In genomic region chr1:18926315-18927081, GRCh38 we compare ENCODE assay signal across 8 cellular contexts. TPM values are rescaled to one million over a fixed set of nuclear protein-coding genes. Genes with fewer than 3 reads are reported as not detected.
DNase-seq lines count a peak whose midpoint lies in the region; ATAC-seq and TF ChIP-seq lines count a peak whose summit lies in the region.

No MANE protein-coding gene starts in this region.

- H3K27me3 ChIP-seq in spleen (replicated peaks in 1 of 7), result no peaks in the 10 kb centered on the region

- DNase-seq in RPMI7951 (ENCODE audit: low read depth) (peak; percentile 99), glomerular visceral epithelial cell (ENCODE audit: extremely low spot score) (peak; percentile 98), spleen (peak; percentile 92), NCI-H510A (lab: John Stamatoyannopoulos, UW) (no peak), NCI-H2196 treated with DMSO at 0.1 percent for 48 hours (lab: John Stamatoyannopoulos, UW; ENCODE audit: unreplicated experiment) (no peak)
- DNase-seq in activated T-helper 2 cell treated with anti-CD3 and anti-CD28 coated beads, Interferon-gamma antibody, Interleukin-2, Interleukin-4, amounts not matched to agents 10 μg/mL and 5 μg/mL and 100 μg/mL, durations not matched to agents 14 hours and 24 hours and 36 hours (ENCODE audit: low spot score), result peak; percentile 82

- peak overlapping the region; percentile 83 for H3K4me3 Mint-ChIP-seq in activated T-helper 2 cell treated with anti-CD3 and anti-CD28 coated beads, Interferon-gamma antibody, Interleukin-2, Interleukin-4, amounts not matched to agents 10 μg/mL and 5 μg/mL and 100 μg/mL, durations not matched to agents 14 hours and 24 hours and 36 hours (ENCODE audit: low read depth)

- H3K36me3 Mint-ChIP-seq in activated T-helper 2 cell treated with anti-CD3 and anti-CD28 coated beads, Interferon-gamma antibody, Interleukin-2, Interleukin-4, amounts not matched to agents 10 μg/mL and 5 μg/mL and 100 μg/mL, durations not matched to agents 14 hours and 24 hours and 36 hours (ENCODE audit: low read depth), result peaks cover 9% of the 10 kb centered on the region

- peak; percentile 51 for ATAC-seq in HG02943 (IDR thresholded peaks at IDR 0.05; ENCODE audit: low read depth, unreplicated experiment)

- H3K9me3 ChIP-seq in spleen, result no peaks in the 10 kb centered on the region

- peak in 7 of 11 experiments; percentile 13 to 54 (median 26) for TF ChIP-seq CTCF in spleen (IDR thresholded peaks at IDR 0.05 in 8 of 11, conservative IDR thresholded peaks at IDR 0.05 in 3 of 11)

- H3K27ac Mint-ChIP-seq in activated T-helper 2 cell treated with anti-CD3 and anti-CD28 coated beads, Interferon-gamma antibody, Interleukin-2, Interleukin-4, amounts not matched to agents 10 μg/mL and 5 μg/mL and 100 μg/mL, durations not matched to agents 14 hours and 24 hours and 36 hours, result peak overlapping the region; percentile 96

- H3K9me3 Mint-ChIP-seq in activated T-helper 2 cell treated with anti-CD3 and anti-CD28 coated beads, Interferon-gamma antibody, Interleukin-2, Interleukin-4, amounts not matched to agents 10 μg/mL and 5 μg/mL and 100 μg/mL, durations not matched to agents 14 hours and 24 hours and 36 hours, result no peaks in the 10 kb centered on the region

- H3K4me3 ChIP-seq in spleen, result peak overlapping the region in 6 of 8 donors; percentile 6 to 59 (median 28)

- peaks cover 57 to 96% (median 83%) of the 10 kb centered on the region in 6 donors for H3K4me1 ChIP-seq in spleen

- intact Hi-C loops in activated T-helper 2 cell treated with anti-CD3 and anti-CD28 coated beads, Interferon-gamma antibody, Interleukin-2, Interleukin-4, amounts not matched to agents 10 μg/mL and 5 μg/mL and 100 μg/mL, durations not matched to agents 14 hours and 24 hours and 36 hours (cut with micrococcal nuclease), result loop anchor here (1.0 kb wide), 3 partner anchors 22 to 85 kb away; no protein-coding TSS in a partner anchor
- intact Hi-C loops in spleen (cut with DNase I; ENCODE audit: low total_unique reads), result no loop called here

- peak overlapping the region; percentile 84 to 97 (median 90) for H3K27ac ChIP-seq in spleen

- H3K27me3 Mint-ChIP-seq in activated T-helper 2 cell treated with anti-CD3 and anti-CD28 coated beads, Interferon-gamma antibody, Interleukin-2, Interleukin-4, amounts not matched to agents 10 μg/mL and 5 μg/mL and 100 μg/mL, durations not matched to agents 14 hours and 24 hours and 36 hours (ENCODE audit: low read depth), result no peaks in the 10 kb centered on the region

- 3 to 10% (median 5%) methylated on average over 8 to 13 of the region's 13 CpGs for WGBS in spleen, 5 donors

- no peaks in the 10 kb centered on the region for H3K36me3 ChIP-seq in spleen

- peaks cover 62% of the 10 kb centered on the region for H3K4me1 Mint-ChIP-seq in activated T-helper 2 cell treated with anti-CD3 and anti-CD28 coated beads, Interferon-gamma antibody, Interleukin-2, Interleukin-4, amounts not matched to agents 10 μg/mL and 5 μg/mL and 100 μg/mL, durations not matched to agents 14 hours and 24 hours and 36 hours (ENCODE audit: low read depth)

- TF ChIP-seq POLR2A in GM15510 (IDR thresholded peaks at IDR 0.05; ENCODE audit: borderline replicate concordance, extremely low read depth, insufficient read length), result peak; percentile 55
- no peak for TF ChIP-seq POLR2A in spleen (IDR thresholded peaks at IDR 0.05)

RNA-seq across cellular contexts. Expression of gene ALDH4A1, which starts 24.1 kb away (rescaled TPM):
- 13.1 and 13.4 TPM in 2 replicates for total RNA-seq in RPMI7951 (2014; rRNA removed; shearing (Covaris generic))
- total RNA-seq in activated T-helper 2 cell treated with anti-CD3 and anti-CD28 coated beads, Interferon-gamma antibody, Interleukin-2, Interleukin-4, amounts not matched to agents 10 μg/mL and 5 μg/mL and 100 μg/mL, durations not matched to agents 14 hours and 24 hours and 36 hours, result 4.4 and 5.0 TPM in 2 replicates
- 10 to 100 TPM in 2 of 7 donors, 1 to 10 TPM in 5; 5.1 to 11.2 (median 8.3) TPM for total RNA-seq in spleen
- 1 to 10 TPM; 3.5 to 9.8 (median 4.4) TPM for polyA plus RNA-seq in spleen

RNA-seq across cellular contexts. Expression of gene IFFO2, which starts 30.0 kb away (rescaled TPM):
- 9.1 and 9.9 TPM in 2 replicates for total RNA-seq in RPMI7951 (2014; rRNA removed; shearing (Covaris generic))
- 48.5 and 49.4 TPM in 2 replicates for total RNA-seq in activated T-helper 2 cell treated with anti-CD3 and anti-CD28 coated beads, Interferon-gamma antibody, Interleukin-2, Interleukin-4, amounts not matched to agents 10 μg/mL and 5 μg/mL and 100 μg/mL, durations not matched to agents 14 hours and 24 hours and 36 hours
- total RNA-seq in spleen, result 10 to 100 TPM; 13.6 to 19.7 (median 16.4) TPM
- 1 to 10 TPM; 2.7 to 6.2 (median 2.9) TPM for polyA plus RNA-seq in spleen

Comparison
In these comparisons a context has a peak if more than half of its experiments do, and no peak if none do; other contexts are left out.
1. DNase-seq: peak in RPMI7951 (single experiment), activated T-helper 2 cell treated with anti-CD3 and anti-CD28 coated beads, Interferon-gamma antibody, Interleukin-2, Interleukin-4, amounts not matched to agents 10 μg/mL and 5 μg/mL and 100 μg/mL, durations not matched to agents 14 hours and 24 hours and 36 hours (single experiment), glomerular visceral epithelial cell (single experiment) and spleen (single experiment); none in NCI-H510A (single experiment) and NCI-H2196 treated with DMSO at 0.1 percent for 48 hours (single experiment).